8 cellular contexts compared by ENCODE assay signal in genomic region chr12:12560587-12561304, GRCh38. TPM values are rescaled to one million over a fixed set of nuclear protein-coding genes. Genes with fewer than 3 reads are reported as not detected.
DNase-seq lines count a peak whose midpoint lies in the region; ATAC-seq and TF ChIP-seq lines count a peak whose summit lies in the region.

No MANE protein-coding gene starts in this region.

- peak; percentile 58 for DNase-seq in AG10803 (ENCODE audit: low read depth)
- peak; percentile 33 for DNase-seq in NCI-H526 treated with DMSO at 0.1 percent for 48 hours (lab: John Stamatoyannopoulos, UW)
- peak; percentile 74 for DNase-seq in activated CD8-positive, alpha-beta T cell treated with anti-CD3 and anti-CD28 coated beads, Interleukin-2, amount 10 ng/mL, durations not matched to agents 7 days and 5 days
- peak in 2 of 3 donors; percentile 46 to 76 for DNase-seq in mucosa of descending colon
- DNase-seq in GM19240 (ENCODE audit: insufficient read length, low spot score): no peak

- CTCF ChIA-PET in activated CD8-positive, alpha-beta T cell treated with anti-CD3 and anti-CD28 coated beads, Interleukin-2, amount 10 ng/mL, durations not matched to agents 7 days and 5 days (lab: Charles Lee): interaction anchor here (0.8 to 4.3 kb wide), 8 partner anchors 85 to 188 kb away, joined by 3 to 14 read pairs (median 3); no protein-coding TSS in a partner anchor

- H3K4me1 ChIP-seq in endocrine pancreas (ENCODE audit: control insufficient read depth, insufficient read depth, low read length): peaks cover 14% of the 10 kb centered on the region
- peaks cover 22% of the 10 kb centered on the region for H3K4me1 ChIP-seq in mucosa of descending colon (ENCODE audit: low read depth)

- peak overlapping the region; percentile 88 for H3K27ac Mint-ChIP-seq in activated CD8-positive, alpha-beta T cell treated with anti-CD3 and anti-CD28 coated beads, Interleukin-2, amount 10 ng/mL, durations not matched to agents 7 days and 5 days
- H3K27ac Mint-ChIP-seq in stimulated activated naive CD8-positive, alpha-beta T cell treated with anti-CD3 and anti-CD28 coated beads, Interleukin-15, Interleukin-2, amounts not matched to agents 100 ng/mL and 50 ng/mL, for 24 hours: peak overlapping the region; percentile 93

- no peaks in the 10 kb centered on the region for H3K9me3 Mint-ChIP-seq in activated CD8-positive, alpha-beta T cell treated with anti-CD3 and anti-CD28 coated beads, Interleukin-2, amount 10 ng/mL, durations not matched to agents 7 days and 5 days (ENCODE audit: insufficient read depth)
- H3K9me3 Mint-ChIP-seq in stimulated activated naive CD8-positive, alpha-beta T cell treated with anti-CD3 and anti-CD28 coated beads, Interleukin-15, Interleukin-2, amounts not matched to agents 100 ng/mL and 50 ng/mL, for 24 hours: no peaks in the 10 kb centered on the region

- H3K4me3 Mint-ChIP-seq in activated CD8-positive, alpha-beta T cell treated with anti-CD3 and anti-CD28 coated beads, Interleukin-2, amount 10 ng/mL, durations not matched to agents 7 days and 5 days: peak overlapping the region; percentile 78
- H3K4me3 Mint-ChIP-seq in stimulated activated naive CD8-positive, alpha-beta T cell treated with anti-CD3 and anti-CD28 coated beads, Interleukin-15, Interleukin-2, amounts not matched to agents 100 ng/mL and 50 ng/mL, for 24 hours: peak overlapping the region; percentile 92

- POLR2A ChIA-PET in activated CD8-positive, alpha-beta T cell treated with anti-CD3 and anti-CD28 coated beads, Interleukin-2, amount 10 ng/mL, durations not matched to agents 7 days and 5 days (lab: Charles Lee): interaction anchor here (0.5 to 2.0 kb wide), 22 partner anchors 13 to 215 kb away, joined by 3 to 20 read pairs (median 4); partner anchors contain the start of gene BORCS5

- peaks cover 37% of the 10 kb centered on the region for H3K4me1 Mint-ChIP-seq in activated CD8-positive, alpha-beta T cell treated with anti-CD3 and anti-CD28 coated beads, Interleukin-2, amount 10 ng/mL, durations not matched to agents 7 days and 5 days (ENCODE audit: low read depth)
- H3K4me1 Mint-ChIP-seq in stimulated activated naive CD8-positive, alpha-beta T cell treated with anti-CD3 and anti-CD28 coated beads, Interleukin-15, Interleukin-2, amounts not matched to agents 100 ng/mL and 50 ng/mL, for 24 hours (ENCODE audit: low read depth): peaks cover 48% of the 10 kb centered on the region

- ATAC-seq in GM18868 (IDR thresholded peaks at IDR 0.05; ENCODE audit: unreplicated experiment) (peak; percentile 37), mucosa of descending colon (peak; percentile 59)
- ATAC-seq in activated CD8-positive, alpha-beta T cell treated with anti-CD3 and anti-CD28 coated beads, Interleukin-2, amount 10 ng/mL, durations not matched to agents 7 days and 5 days: peak; percentile 52

- no peaks in the 10 kb centered on the region for H3K36me3 ChIP-seq in endocrine pancreas (ENCODE audit: control insufficient read depth, insufficient read depth, low read length)
- no peaks in the 10 kb centered on the region for H3K36me3 ChIP-seq in mucosa of descending colon (ENCODE audit: low read depth)

- H3K36me3 Mint-ChIP-seq in activated CD8-positive, alpha-beta T cell treated with anti-CD3 and anti-CD28 coated beads, Interleukin-2, amount 10 ng/mL, durations not matched to agents 7 days and 5 days (ENCODE audit: low read depth): peaks cover 16% of the 10 kb centered on the region
- peaks cover 32% of the 10 kb centered on the region for H3K36me3 Mint-ChIP-seq in stimulated activated naive CD8-positive, alpha-beta T cell treated with anti-CD3 and anti-CD28 coated beads, Interleukin-15, Interleukin-2, amounts not matched to agents 100 ng/mL and 50 ng/mL, for 24 hours (ENCODE audit: low read depth)

- no peaks in the 10 kb centered on the region for H3K9me3 ChIP-seq in endocrine pancreas (ENCODE audit: control insufficient read depth, low read length)
- peaks cover 4% of the 10 kb centered on the region for H3K9me3 ChIP-seq in mucosa of descending colon

- peak overlapping the region; percentile 74 for H3K9ac ChIP-seq in endocrine pancreas (ENCODE audit: control insufficient read depth, insufficient read depth, low read length)

- H3K27me3 Mint-ChIP-seq in activated CD8-positive, alpha-beta T cell treated with anti-CD3 and anti-CD28 coated beads, Interleukin-2, amount 10 ng/mL, durations not matched to agents 7 days and 5 days (ENCODE audit: low read depth): peaks cover 2% of the 10 kb centered on the region
- H3K27me3 Mint-ChIP-seq in stimulated activated naive CD8-positive, alpha-beta T cell treated with anti-CD3 and anti-CD28 coated beads, Interleukin-15, Interleukin-2, amounts not matched to agents 100 ng/mL and 50 ng/mL, for 24 hours: no peaks in the 10 kb centered on the region

- H3K4me3 ChIP-seq in AG10803 (ENCODE audit: low read length) (peak overlapping the region; percentile 87), endocrine pancreas (ENCODE audit: control insufficient read depth, insufficient read depth, low read length) (peak overlapping the region; percentile 95), mucosa of descending colon (peak overlapping the region; percentile 92)

- intact Hi-C loops in mucosa of descending colon (cut with DNase I, micrococcal nuclease): loop anchor here in 1 of 2 donors (10.0 kb wide), 1 partner anchor 186 kb away; no protein-coding TSS in a partner anchor

- TF ChIP-seq CTCF in AG10803 (conservative IDR thresholded peaks at IDR 0.05; ENCODE audit: low read length) (no peak), mucosa of descending colon (IDR thresholded peaks at IDR 0.05) (no peak)

- no peaks in the 10 kb centered on the region for H3K27me3 ChIP-seq in endocrine pancreas (ENCODE audit: control insufficient read depth, insufficient read depth, low read length)

RNA-seq across cellular contexts. Expression of gene DUSP16, which starts 1.9 kb away (rescaled TPM):
- total RNA-seq in activated CD8-positive, alpha-beta T cell treated with anti-CD3 and anti-CD28 coated beads, Interleukin-2, amount 10 ng/mL, durations not matched to agents 7 days and 5 days: 10 to 100 TPM; 17.4 to 19.0 TPM
- 10 to 100 TPM; 42.3 to 61.8 (median 42.9) TPM for total RNA-seq in mucosa of descending colon

RNA-seq across cellular contexts. Expression of gene CREBL2, which starts 50.9 kb away (rescaled TPM):
- total RNA-seq in activated CD8-positive, alpha-beta T cell treated with anti-CD3 and anti-CD28 coated beads, Interleukin-2, amount 10 ng/mL, durations not matched to agents 7 days and 5 days: 10 to 100 TPM; 13.2 to 14.3 TPM
- total RNA-seq in mucosa of descending colon: 10 to 100 TPM; 23.3 to 35.9 (median 25.4) TPM
